Comparison of ENCODE assay signal across 8 cellular contexts in genomic region chr1:32817159-32817814, GRCh38. TPM values are rescaled to one million over a fixed set of nuclear protein-coding genes. Genes with fewer than 3 reads are reported as not detected.
DNase-seq lines count a peak whose midpoint lies in the region; ATAC-seq and TF ChIP-seq lines count a peak whose summit lies in the region.

Gene S100PBP, plus strand, starts transcription at chr1:32817653. Its CDS starts 8,447 bp downstream, at chr1:32826100.
Gene YARS1, minus strand, starts transcription at chr1:32817358. Its CDS starts 114 bp downstream, at chr1:32817244.

- H3K4me1 Mint-ChIP-seq in activated naive CD4-positive, alpha-beta T cell treated with anti-CD3 and anti-CD28 coated beads, Interleukin-2, amount 50 U/mL, for 24 hours = peaks cover 60% of the 10 kb centered on the region

- no peaks in the 10 kb centered on the region for H3K27me3 ChIP-seq in GM06990 (replicated peaks; ENCODE audit: control insufficient read depth, insufficient read depth, low read length)

- peak within 1 kb of the TSS; percentile 97 for H3K4me3 Mint-ChIP-seq in activated naive CD4-positive, alpha-beta T cell treated with anti-CD3 and anti-CD28 coated beads, Interleukin-2, amount 50 U/mL, for 24 hours

- no peaks in the 10 kb centered on the region; the same call in none of the 2 replicates for H3K36me3 ChIP-seq in GM06990 (ENCODE audit: control insufficient read depth, insufficient read depth, low read length)

- ATAC-seq in HG02588 (IDR thresholded peaks at IDR 0.05; ENCODE audit: unreplicated experiment) (peak; percentile 72), SK-N-SH treated with all-trans-retinoic acid at 6 μM for 48 hours (peak; percentile 94)

- DNase-seq in GM06990 (ENCODE audit: extremely low read depth, insufficient read length) = peak; percentile 100
- DNase-seq in NCI-H1092 (lab: John Stamatoyannopoulos, UW) = peak; percentile 98
- peak; percentile 98 for DNase-seq in globus pallidus (ENCODE audit: low spot score)
- DNase-seq in occipital lobe (lab: John Stamatoyannopoulos, UW) = peak; percentile 99

- H3K9me3 Mint-ChIP-seq in activated naive CD4-positive, alpha-beta T cell treated with anti-CD3 and anti-CD28 coated beads, Interleukin-2, amount 50 U/mL, for 24 hours = no peaks in the 10 kb centered on the region

- H3K27ac Mint-ChIP-seq in activated naive CD4-positive, alpha-beta T cell treated with anti-CD3 and anti-CD28 coated beads, Interleukin-2, amount 50 U/mL, for 24 hours = peak within 1 kb of the TSS; percentile 98

- no peak for TF ChIP-seq CTCF in GM06990 (IDR thresholded peaks at IDR 0.05; ENCODE audit: insufficient read depth, low read length, poor library complexity, severe bottlenecking)

- peak within 1 kb of the TSS; percentile 89 for H3K27ac ChIP-seq in temporal lobe (ENCODE audit: low read depth, low read length)

- peaks cover 24% of the 10 kb centered on the region for H3K36me3 Mint-ChIP-seq in activated naive CD4-positive, alpha-beta T cell treated with anti-CD3 and anti-CD28 coated beads, Interleukin-2, amount 50 U/mL, for 24 hours

- peak within 1 kb of the TSS; percentile 94 for H3K4me3 ChIP-seq in GM06990 (replicated peaks; ENCODE audit: low read depth, low read length)

- H3K27me3 Mint-ChIP-seq in activated naive CD4-positive, alpha-beta T cell treated with anti-CD3 and anti-CD28 coated beads, Interleukin-2, amount 50 U/mL, for 24 hours = no peaks in the 10 kb centered on the region

TF ChIP-seq in SK-N-SH treated with all-trans-retinoic acid at 6 μM for 48 hours, 23 proteins besides CTCF, POLR2A, EP300 and RAD21:
- TF ChIP-seq ZNF70 (CRISPR knock-in tag; IDR thresholded peaks at IDR 0.05) = no peak
- no peak for TF ChIP-seq CSRNP3 (CRISPR knock-in tag; IDR thresholded peaks at IDR 0.05)
- TF ChIP-seq RARB (CRISPR knock-in tag; IDR thresholded peaks at IDR 0.05) = no peak

RNA-seq across cellular contexts. Expression of gene S100PBP, which starts in this region (rescaled TPM):
- total RNA-seq in occipital lobe = 42.7 TPM
- 30.0 TPM for total RNA-seq in temporal lobe

RNA-seq across cellular contexts. Expression of gene YARS1, which starts in this region (rescaled TPM):
- total RNA-seq in occipital lobe (43.4 TPM), temporal lobe (39.1 TPM)

Comparison
In these comparisons a context has a peak if more than half of its experiments do, and no peak if none do; other contexts are left out.
1. Peak in every context shown above with its lines: DNase-seq, ATAC-seq, H3K4me3 ChIP-seq and H3K27ac ChIP-seq.